29 cellular contexts compared by ENCODE assay signal in the genomic region with DNA sequence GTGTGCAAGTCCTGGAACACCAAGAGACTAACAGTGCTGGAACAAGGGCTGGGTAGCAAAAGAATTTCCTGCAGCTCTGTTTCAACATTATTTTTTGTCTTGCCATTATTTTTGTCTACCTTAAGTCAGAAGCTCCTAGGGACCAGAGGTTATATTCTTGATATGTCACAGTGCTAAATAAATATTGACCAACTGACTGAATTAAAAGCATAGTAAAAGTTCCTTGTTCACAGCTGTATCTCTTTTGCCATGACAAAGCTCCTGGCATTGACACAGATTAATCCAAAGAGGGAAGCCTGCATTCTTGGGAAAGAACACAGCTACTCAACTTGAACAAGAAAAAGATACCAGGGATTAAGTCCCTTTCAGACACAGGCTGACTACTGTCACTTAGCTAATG.
A peak's percentile ranks its signal among the peaks of the same experiment; 100 is the strongest.
DNase-seq lines count a peak whose midpoint lies in the region; ATAC-seq, FAIRE-seq and TF ChIP-seq lines count a peak whose summit lies in the region.
"Had no signal": no experiment of that assay in that cellular context is flagged by ENCODE, and none has a peak within 500 bp of the region (broad histone marks: within the 10 kb centered on the region; RNA-seq: fewer than 3 reads in every experiment).

No MANE protein-coding gene starts in this region.

- TF ChIP-seq POLR2A in H1 (IDR thresholded peaks at IDR 0.05; ENCODE audit: control extremely low read depth in 1 of 2, low read depth in 2 of 2, low read length in 2 of 2) = no peak
- no peak for TF ChIP-seq POLR2A in transverse colon (IDR thresholded peaks at IDR 0.05)

- TF ChIP-seq EP300 in H1 (IDR thresholded peaks at IDR 0.05; ENCODE audit: borderline replicate concordance in 1 of 2, low read depth in 2 of 2, low read length in 2 of 2) = no peak
- TF ChIP-seq EP300 in transverse colon (IDR thresholded peaks at IDR 0.05; ENCODE audit: low read depth) = no peak
- TF ChIP-seq EP300 in SK-N-SH (IDR thresholded peaks at IDR 0.05; ENCODE audit: borderline replicate concordance in 1 of 2, low read depth in 1 of 2, low read length in 1 of 2) = no peak

- no peaks in the 10 kb centered on the region for H3K23me2 ChIP-seq in H1 (ENCODE audit: low read depth, low read length)

- H3K56ac ChIP-seq in H1 (replicated peaks; ENCODE audit: insufficient read length, low read depth, low read length) = no peak overlapping the region

- POLR2A ChIA-PET in H1 (lab: Charles Lee; ENCODE audit: partially characterized antibody) (no interaction called here), SK-N-SH (lab: Yijun Ruan, JAX) (no interaction called here)

- H2AFZ ChIP-seq in H1 (ENCODE audit: low read length) (0 out of 2 replicates have a peak overlapping the region, but pooled peaks have one; percentile 37), SK-N-SH (ENCODE audit: low read depth) (no peak overlapping the region)
- H2AFZ ChIP-seq: GM23248 had no signal

- H2BK15ac ChIP-seq in H1 (ENCODE audit: low read length) = no peak overlapping the region

- no peak overlapping the region for H3K4me3 ChIP-seq in H1 (ENCODE audit: extremely low read depth in 1 of 4, insufficient read depth in 2 of 4, low read depth in 3 of 4, low read length in 4 of 4)
- H3K4me3 ChIP-seq in mucosa of rectum (ENCODE audit: low read length in 2 of 2) = no peak overlapping the region
- no peak overlapping the region for H3K4me3 ChIP-seq in transverse colon
- no peak overlapping the region for H3K4me3 ChIP-seq in SK-N-SH (ENCODE audit: low read depth in 2 of 2, low read length in 1 of 2)
- H3K4me3 ChIP-seq: GM23248, HAP-1 had no signal

- in situ Hi-C loops in transverse colon (cut with MboI; ENCODE audit: low pct_ligation_motif_present in 1 of 4, low pct_unique_long_range_greater_than_20kb in 1 of 4, low sequenced_read_pairs in 3 of 4) = no loop called here

- no peaks in the 10 kb centered on the region for H4K20me1 ChIP-seq in H1 (replicated peaks in 1 of 2; ENCODE audit: control insufficient read depth in 1 of 2, insufficient read depth in 2 of 2, low read length in 2 of 2)
- no peaks in the 10 kb centered on the region for H4K20me1 ChIP-seq in SK-N-SH (ENCODE audit: insufficient read depth)

- H3K27ac ChIP-seq in H1 (ENCODE audit: low read depth, low read length) (no peak overlapping the region), mucosa of rectum (ENCODE audit: low read depth in 2 of 2, low read length in 2 of 2) (peak overlapping the region; percentile 33 to 68), transverse colon (peak overlapping the region; percentile 49 to 72 (median 57)), SK-N-SH (ENCODE audit: low read depth in 2 of 2, low read length in 1 of 2) (no peak overlapping the region)
- H3K27ac ChIP-seq: GM23248, RWPE1 had no signal

- no peak overlapping the region for H2BK120ac ChIP-seq in H1 (replicated peaks; ENCODE audit: low read depth, low read length)

- H3K9ac ChIP-seq in H1 (replicated peaks in 1 of 4; ENCODE audit: extremely low read depth in 1 of 4, low read depth in 3 of 4, low read length in 3 of 4) = no peak overlapping the region
- H3K9ac ChIP-seq in mucosa of rectum (ENCODE audit: low read depth in 1 of 2, low read length in 2 of 2) = peak overlapping the region in 1 of 2 donors; percentile 19
- H3K9ac ChIP-seq in SK-N-SH = no peak overlapping the region
- H3K9ac ChIP-seq: GM23248 had no signal

- H3K9me2 ChIP-seq in SK-N-SH = no peaks in the 10 kb centered on the region

- FAIRE-seq in H1 (lab: Jason Lieb, UNC) = no peak
- FAIRE-seq: GM12892, HepG2 had no signal

- no peaks in the 10 kb centered on the region for H3K9me3 ChIP-seq in H1 (ENCODE audit: insufficient read depth in 2 of 2, low read depth in 1 of 2, low read length in 1 of 2)
- H3K9me3 ChIP-seq in mucosa of rectum (ENCODE audit: control insufficient read depth in 2 of 2, low read length in 2 of 2) = no peaks in the 10 kb centered on the region
- H3K9me3 ChIP-seq in transverse colon = no peaks in the 10 kb centered on the region
- H3K9me3 ChIP-seq in SK-N-SH = no peaks in the 10 kb centered on the region
- H3K9me3 ChIP-seq: HAP-1 had no signal

- H3K79me1 ChIP-seq in H1 (ENCODE audit: low read depth, low read length) = no peaks in the 10 kb centered on the region

- H4K5ac ChIP-seq in H1 (ENCODE audit: insufficient read length, low read depth, low read length) = no peak overlapping the region

- H2BK12ac ChIP-seq in H1 (ENCODE audit: low read depth, low read length) = no peak overlapping the region

- CTCF ChIA-PET in H1 (lab: Charles Lee; ENCODE audit: partially characterized antibody) (interaction anchor here (0.6 to 4.8 kb wide), 18 partner anchors 12 to 1736 kb away, joined by 3 to 45 read pairs (median 5); no protein-coding TSS in a partner anchor), SK-N-SH (lab: Yijun Ruan, JAX) (interaction anchor here (1.0 to 2.9 kb wide), 7 partner anchors 10 to 227 kb away, joined by 3 to 9 read pairs (median 4); no protein-coding TSS in a partner anchor)

- H3K4me1 ChIP-seq in H1 (replicated peaks in 1 of 4; ENCODE audit: control insufficient read depth in 3 of 4, insufficient read depth in 4 of 4, low read length in 3 of 4) (no peaks in the 10 kb centered on the region), mucosa of rectum (ENCODE audit: control insufficient read depth in 2 of 2, insufficient read depth in 2 of 2, low read length in 2 of 2) (peaks cover 3 to 13% of the 10 kb centered on the region in 2 donors), transverse colon (peaks cover 0 to 24% (median 15%) of the 10 kb centered on the region in 4 donors), SK-N-SH (ENCODE audit: control insufficient read depth in 1 of 2, insufficient read depth in 2 of 2, low read depth in 1 of 2, low read length in 1 of 2) (no peaks in the 10 kb centered on the region)

- H3K36me3 ChIP-seq in H1 (ENCODE audit: control insufficient read depth in 2 of 4, insufficient read depth in 4 of 4, low read length in 3 of 4) (no peaks in the 10 kb centered on the region), mucosa of rectum (ENCODE audit: control insufficient read depth in 2 of 2, insufficient read depth in 2 of 2, low read length in 2 of 2) (no peaks in the 10 kb centered on the region), transverse colon (no peaks in the 10 kb centered on the region), SK-N-SH (replicated peaks in 1 of 2; ENCODE audit: control insufficient read depth in 1 of 2, insufficient read depth in 2 of 2, low read length in 1 of 2) (no peaks in the 10 kb centered on the region)
- H3K36me3 ChIP-seq: HAP-1 had no signal

- no peaks in the 10 kb centered on the region for H3K79me2 ChIP-seq in H1 (ENCODE audit: control insufficient read depth in 1 of 2, insufficient read depth in 2 of 2, low read length in 2 of 2)
- H3K79me2 ChIP-seq in SK-N-SH (ENCODE audit: insufficient read depth) = no peaks in the 10 kb centered on the region

- H3K27me3 ChIP-seq in H1 (replicated peaks in 1 of 4; ENCODE audit: control insufficient read depth in 3 of 4, extremely low read depth in 1 of 4, insufficient read depth in 3 of 4, low read length in 3 of 4) = no peaks in the 10 kb centered on the region
- H3K27me3 ChIP-seq in mucosa of rectum (ENCODE audit: control insufficient read depth in 2 of 2, insufficient read depth in 2 of 2, low read length in 2 of 2) = no peaks in the 10 kb centered on the region
- H3K27me3 ChIP-seq in transverse colon = no peaks in the 10 kb centered on the region
- no peaks in the 10 kb centered on the region for H3K27me3 ChIP-seq in SK-N-SH (ENCODE audit: insufficient read depth)

- TF ChIP-seq CTCF in H1 (IDR thresholded peaks at IDR 0.05; ENCODE audit: control extremely low read depth in 1 of 3, insufficient read depth in 1 of 3, low read depth in 1 of 3, low read length in 3 of 3) (no peak), transverse colon (IDR thresholded peaks at IDR 0.05) (no peak), SK-N-SH (IDR thresholded peaks at IDR 0.05) (no peak)

- H3K18ac ChIP-seq in H1 (ENCODE audit: extremely low read depth, low read length) = no peak overlapping the region

- H4K8ac ChIP-seq in H1 (ENCODE audit: extremely low read depth, insufficient read depth, low read length) = no peak overlapping the region

- H3K4me2 ChIP-seq in H1 (ENCODE audit: insufficient read depth in 1 of 2, low read depth in 2 of 2, low read length in 2 of 2) = no peak overlapping the region
- H3K4me2 ChIP-seq in SK-N-SH = no peak overlapping the region

- intact Hi-C loops in transverse colon (cut with DNase I; ENCODE audit: low total_unique reads) = no loop called here

- no peak overlapping the region for H3K4ac ChIP-seq in H1 (replicated peaks; ENCODE audit: insufficient read length, low read depth, low read length)

- no peak for ATAC-seq in GM18519 (IDR thresholded peaks at IDR 0.05; ENCODE audit: low FRiP score, unreplicated experiment)

- H3K14ac ChIP-seq in H1 (ENCODE audit: insufficient read length) = no peak overlapping the region

- H2BK20ac ChIP-seq in H1 (ENCODE audit: low read length) = no peak overlapping the region

- H3F3A ChIP-seq in SK-N-SH (replicated peaks; ENCODE audit: insufficient read depth) = no peaks in the 10 kb centered on the region

- no peak for TF ChIP-seq RAD21 in H1 (IDR thresholded peaks at IDR 0.05 in 1 of 2, conservative IDR thresholded peaks at IDR 0.05 in 1 of 2; ENCODE audit: low read depth in 2 of 2, low read length in 2 of 2)
- TF ChIP-seq RAD21 in SK-N-SH (IDR thresholded peaks at IDR 0.05; ENCODE audit: low read length) = no peak

- H2AK5ac ChIP-seq in H1 (ENCODE audit: low read depth, low read length) = no peak overlapping the region

- H4K91ac ChIP-seq in H1 (replicated peaks; ENCODE audit: insufficient read length, low read length) = no peak overlapping the region

- peak; percentile 2 for DNase-seq in NCI-H82 (lab: John Stamatoyannopoulos, UW)
- DNase-seq in NCI-H82 treated with DMSO at 0.1 percent for 48 hours (lab: John Stamatoyannopoulos, UW; ENCODE audit: unreplicated experiment) = no peak
- no peak for DNase-seq in H1 (ENCODE audit: low read depth in 1 of 2, low spot score in 2 of 2)
- no peak for DNase-seq in transverse colon
- no peak for DNase-seq in GOT3 (lab: John Stamatoyannopoulos, UW)
- DNase-seq in SK-N-SH = no peak
- DNase-seq: C1 segment of cervical spinal cord; CD4-positive, alpha-beta memory T cell; COR-L47; DND-41; GM23248; HFFc6; Kasumi-1; MV-4-11; NCI-H1105; NCI-H1436 treated with DMSO at 0.1 percent for 48 hours; NCI-H187 treated with DMSO at 0.1 percent for 48 hours; NCI-H2171 treated with DMSO at 0.1 percent for 48 hours; NCI-H345; NCI-H510A treated with DMSO at 0.1 percent for 48 hours; NCI-H748 treated with DMSO at 0.1 percent for 48 hours; NK-92 treated with Interleukin-12 subunit alpha and Interleukin-12 subunit beta, amount 100 ng/mL, for 24 hours; SHP77 treated with DMSO at 0.1 percent for 48 hours had no signal

- H2BK5ac ChIP-seq in H1 (ENCODE audit: low read depth, low read length) = no peak overlapping the region

- no peak overlapping the region for H3K23ac ChIP-seq in H1 (ENCODE audit: insufficient read length)

TF ChIP-seq in H1, 55 proteins besides CTCF, POLR2A, EP300 and RAD21 (continues in another document):
- TF ChIP-seq CHD2 (IDR thresholded peaks at IDR 0.05; ENCODE audit: low read length) (no peak), KDM4A (IDR thresholded peaks at IDR 0.05; ENCODE audit: low read depth, low read length, severe bottlenecking) (no peak)

Comparison
In these comparisons a context has a peak if more than half of its experiments do, and no peak if none do; other contexts are left out.
1. H3K27ac ChIP-seq: peak in mucosa of rectum (2 of 2) and transverse colon (4 of 4); none in H1 (single experiment) and SK-N-SH (0 of 2).